In the genomic region with DNA sequence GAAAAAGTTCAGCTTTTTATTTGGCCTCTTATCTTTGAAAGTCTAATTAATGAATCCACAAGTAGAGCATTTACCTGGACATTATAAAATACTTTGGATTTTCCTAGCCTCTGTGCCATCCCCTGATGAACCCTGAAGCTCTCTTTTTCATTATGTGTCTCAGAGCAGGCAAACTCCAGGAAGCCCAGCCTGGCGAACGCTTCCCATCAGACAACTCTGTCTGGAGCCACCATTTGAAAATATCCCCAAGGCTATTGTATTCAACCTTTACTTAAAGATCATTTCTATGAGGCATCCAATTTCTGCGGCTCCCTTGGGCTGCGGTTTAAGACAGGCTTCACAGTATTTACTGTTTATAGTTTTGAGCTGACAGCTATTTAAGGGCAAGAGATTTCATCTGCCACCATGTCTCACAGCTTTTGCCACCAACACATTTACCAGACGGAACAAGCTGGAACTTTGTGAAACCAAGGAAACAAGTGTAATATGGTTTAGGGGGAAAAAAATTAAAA, we compare ENCODE assay signal across 1 cellular context.
TF ChIP-seq lines count a peak whose summit lies in the region.

No MANE protein-coding gene starts in this region.

TF ChIP-seq in HEK293, 187 proteins besides CTCF, POLR2A, EP300 and RAD21 (continued from another document):
- no peak for TF ChIP-seq ZNF600 (tag by site-specific recombination; IDR thresholded peaks at IDR 0.05)
- no peak for TF ChIP-seq ZNF561 (tag by site-specific recombination; IDR thresholded peaks at IDR 0.05; ENCODE audit: borderline replicate concordance)
- no peak for TF ChIP-seq RBAK (tag by site-specific recombination; IDR thresholded peaks at IDR 0.05)
- TF ChIP-seq, protein P1, sequence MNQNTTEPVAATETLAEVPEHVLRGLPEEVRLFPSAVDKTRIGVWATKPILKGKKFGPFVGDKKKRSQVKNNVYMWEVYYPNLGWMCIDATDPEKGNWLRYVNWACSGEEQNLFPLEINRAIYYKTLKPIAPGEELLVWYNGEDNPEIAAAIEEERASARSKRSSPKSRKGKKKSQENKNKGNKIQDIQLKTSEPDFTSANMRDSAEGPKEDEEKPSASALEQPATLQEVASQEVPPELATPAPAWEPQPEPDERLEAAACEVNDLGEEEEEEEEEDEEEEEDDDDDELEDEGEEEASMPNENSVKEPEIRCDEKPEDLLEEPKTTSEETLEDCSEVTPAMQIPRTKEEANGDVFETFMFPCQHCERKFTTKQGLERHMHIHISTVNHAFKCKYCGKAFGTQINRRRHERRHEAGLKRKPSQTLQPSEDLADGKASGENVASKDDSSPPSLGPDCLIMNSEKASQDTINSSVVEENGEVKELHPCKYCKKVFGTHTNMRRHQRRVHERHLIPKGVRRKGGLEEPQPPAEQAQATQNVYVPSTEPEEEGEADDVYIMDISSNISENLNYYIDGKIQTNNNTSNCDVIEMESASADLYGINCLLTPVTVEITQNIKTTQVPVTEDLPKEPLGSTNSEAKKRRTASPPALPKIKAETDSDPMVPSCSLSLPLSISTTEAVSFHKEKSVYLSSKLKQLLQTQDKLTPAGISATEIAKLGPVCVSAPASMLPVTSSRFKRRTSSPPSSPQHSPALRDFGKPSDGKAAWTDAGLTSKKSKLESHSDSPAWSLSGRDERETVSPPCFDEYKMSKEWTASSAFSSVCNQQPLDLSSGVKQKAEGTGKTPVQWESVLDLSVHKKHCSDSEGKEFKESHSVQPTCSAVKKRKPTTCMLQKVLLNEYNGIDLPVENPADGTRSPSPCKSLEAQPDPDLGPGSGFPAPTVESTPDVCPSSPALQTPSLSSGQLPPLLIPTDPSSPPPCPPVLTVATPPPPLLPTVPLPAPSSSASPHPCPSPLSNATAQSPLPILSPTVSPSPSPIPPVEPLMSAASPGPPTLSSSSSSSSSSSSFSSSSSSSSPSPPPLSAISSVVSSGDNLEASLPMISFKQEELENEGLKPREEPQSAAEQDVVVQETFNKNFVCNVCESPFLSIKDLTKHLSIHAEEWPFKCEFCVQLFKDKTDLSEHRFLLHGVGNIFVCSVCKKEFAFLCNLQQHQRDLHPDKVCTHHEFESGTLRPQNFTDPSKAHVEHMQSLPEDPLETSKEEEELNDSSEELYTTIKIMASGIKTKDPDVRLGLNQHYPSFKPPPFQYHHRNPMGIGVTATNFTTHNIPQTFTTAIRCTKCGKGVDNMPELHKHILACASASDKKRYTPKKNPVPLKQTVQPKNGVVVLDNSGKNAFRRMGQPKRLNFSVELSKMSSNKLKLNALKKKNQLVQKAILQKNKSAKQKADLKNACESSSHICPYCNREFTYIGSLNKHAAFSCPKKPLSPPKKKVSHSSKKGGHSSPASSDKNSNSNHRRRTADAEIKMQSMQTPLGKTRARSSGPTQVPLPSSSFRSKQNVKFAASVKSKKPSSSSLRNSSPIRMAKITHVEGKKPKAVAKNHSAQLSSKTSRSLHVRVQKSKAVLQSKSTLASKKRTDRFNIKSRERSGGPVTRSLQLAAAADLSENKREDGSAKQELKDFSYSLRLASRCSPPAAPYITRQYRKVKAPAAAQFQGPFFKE (tag by site-specific recombination; IDR thresholded peaks at IDR 0.05; ENCODE audit: borderline replicate concordance) = no peak
- TF ChIP-seq, protein P2, sequence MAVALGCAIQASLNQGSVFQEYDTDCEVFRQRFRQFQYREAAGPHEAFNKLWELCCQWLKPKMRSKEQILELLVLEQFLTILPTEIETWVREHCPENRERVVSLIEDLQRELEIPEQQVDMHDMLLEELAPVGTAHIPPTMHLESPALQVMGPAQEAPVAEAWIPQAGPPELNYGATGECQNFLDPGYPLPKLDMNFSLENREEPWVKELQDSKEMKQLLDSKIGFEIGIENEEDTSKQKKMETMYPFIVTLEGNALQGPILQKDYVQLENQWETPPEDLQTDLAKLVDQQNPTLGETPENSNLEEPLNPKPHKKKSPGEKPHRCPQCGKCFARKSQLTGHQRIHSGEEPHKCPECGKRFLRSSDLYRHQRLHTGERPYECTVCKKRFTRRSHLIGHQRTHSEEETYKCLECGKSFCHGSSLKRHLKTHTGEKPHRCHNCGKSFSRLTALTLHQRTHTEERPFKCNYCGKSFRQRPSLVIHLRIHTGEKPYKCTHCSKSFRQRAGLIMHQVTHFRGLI (tag by site-specific recombination; IDR thresholded peaks at IDR 0.05) = no peak
- no peak for TF ChIP-seq ZNF501 (tag by site-specific recombination; IDR thresholded peaks at IDR 0.05)
- TF ChIP-seq ZNF76 (tag by site-specific recombination; IDR thresholded peaks at IDR 0.05; ENCODE audit: borderline replicate concordance, low read depth) = no peak
- TF ChIP-seq ZNF335 (tag by site-specific recombination; conservative IDR thresholded peaks at IDR 0.05) = peak; percentile 8
- TF ChIP-seq HIC1 (tag by site-specific recombination; IDR thresholded peaks at IDR 0.05) = no peak
- no peak for TF ChIP-seq ZNF280D (tag by site-specific recombination; IDR thresholded peaks at IDR 0.05)
- no peak for TF ChIP-seq ZNF184 (tag by site-specific recombination; IDR thresholded peaks at IDR 0.05)
